ENCODE assay signal across 1 cellular context in the genomic region with DNA sequence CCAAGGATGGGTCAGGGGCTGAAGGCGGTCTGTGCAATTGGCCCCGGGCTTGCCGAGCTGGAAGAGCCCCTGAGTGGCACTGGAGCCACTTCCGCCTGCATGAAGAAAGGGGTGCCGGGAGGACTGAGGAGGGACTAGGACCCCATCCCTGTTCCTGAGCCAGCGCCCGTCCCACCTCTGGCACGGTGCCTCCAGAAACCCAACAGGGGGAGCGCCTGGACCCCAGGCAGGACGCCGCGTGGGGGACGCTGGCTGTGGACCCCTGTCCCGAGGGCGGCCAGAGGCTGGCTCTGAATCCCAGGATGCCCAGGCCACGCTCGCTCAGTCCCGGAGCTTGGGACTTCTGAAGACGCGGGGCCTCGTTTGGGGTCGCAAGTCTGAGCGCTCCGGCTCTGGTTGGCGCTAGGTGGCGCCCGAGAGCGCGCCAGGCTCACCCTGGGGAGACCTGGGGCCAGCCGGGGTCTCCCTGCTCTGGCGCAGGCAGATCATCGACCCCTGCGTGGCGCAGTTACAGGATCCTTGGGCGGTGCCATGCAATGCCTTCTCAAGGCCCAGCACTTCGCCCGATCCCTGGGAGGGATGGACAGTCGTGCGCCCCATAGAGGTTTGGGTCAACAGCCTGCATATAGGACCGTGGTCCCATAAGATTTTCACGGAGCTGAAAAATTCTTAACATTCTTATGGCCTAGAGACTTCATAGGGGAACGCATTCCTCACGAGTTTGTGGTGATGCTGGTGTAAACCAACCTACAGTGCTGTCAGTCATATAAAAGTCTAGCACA.
TF ChIP-seq lines count a peak whose summit lies in the region.

No MANE protein-coding gene starts in this region.

TF ChIP-seq in liver, 16 proteins besides CTCF, POLR2A, EP300 and RAD21 (continued from another document):
- TF ChIP-seq ZBTB33 (IDR thresholded peaks at IDR 0.05) (no peak), HNF4A (conservative IDR thresholded peaks at IDR 0.05) (no peak), FOXA2 (IDR thresholded peaks at IDR 0.05) (no peak), TAF1 (conservative IDR thresholded peaks at IDR 0.05) (no peak), EGR1 (IDR thresholded peaks at IDR 0.05; ENCODE audit: low read depth in 2 of 2) (no peak)
TF ChIP-seq in liver: peak in this region for 0.
